Comparison of ENCODE assay signal across 2 cellular contexts in genomic region chr5:633521-633955, GRCh38.
TF ChIP-seq lines count a peak whose summit lies in the region.

No MANE protein-coding gene starts in this region.

TF ChIP-seq in HEK293, 187 proteins besides CTCF, POLR2A, EP300 and RAD21:
- TF ChIP-seq ZBTB20 (tag by site-specific recombination; IDR thresholded peaks at IDR 0.05) (no peak), SCRT2 (tag by site-specific recombination; IDR thresholded peaks at IDR 0.05) (peak; percentile 69), ZNF600 (tag by site-specific recombination; IDR thresholded peaks at IDR 0.05) (peak; percentile 90), BCL11A (tag by site-specific recombination; IDR thresholded peaks at IDR 0.05; ENCODE audit: low read depth) (0 out of 2 replicates have a peak, but pooled peaks have one; percentile 14), ZNF157 (tag by site-specific recombination; IDR thresholded peaks at IDR 0.05) (no peak), SCRT1 (tag by site-specific recombination; IDR thresholded peaks at IDR 0.05; ENCODE audit: borderline replicate concordance) (0 out of 2 replicates have a peak, but pooled peaks have one; percentile 15)
- TF ChIP-seq, protein P1, sequence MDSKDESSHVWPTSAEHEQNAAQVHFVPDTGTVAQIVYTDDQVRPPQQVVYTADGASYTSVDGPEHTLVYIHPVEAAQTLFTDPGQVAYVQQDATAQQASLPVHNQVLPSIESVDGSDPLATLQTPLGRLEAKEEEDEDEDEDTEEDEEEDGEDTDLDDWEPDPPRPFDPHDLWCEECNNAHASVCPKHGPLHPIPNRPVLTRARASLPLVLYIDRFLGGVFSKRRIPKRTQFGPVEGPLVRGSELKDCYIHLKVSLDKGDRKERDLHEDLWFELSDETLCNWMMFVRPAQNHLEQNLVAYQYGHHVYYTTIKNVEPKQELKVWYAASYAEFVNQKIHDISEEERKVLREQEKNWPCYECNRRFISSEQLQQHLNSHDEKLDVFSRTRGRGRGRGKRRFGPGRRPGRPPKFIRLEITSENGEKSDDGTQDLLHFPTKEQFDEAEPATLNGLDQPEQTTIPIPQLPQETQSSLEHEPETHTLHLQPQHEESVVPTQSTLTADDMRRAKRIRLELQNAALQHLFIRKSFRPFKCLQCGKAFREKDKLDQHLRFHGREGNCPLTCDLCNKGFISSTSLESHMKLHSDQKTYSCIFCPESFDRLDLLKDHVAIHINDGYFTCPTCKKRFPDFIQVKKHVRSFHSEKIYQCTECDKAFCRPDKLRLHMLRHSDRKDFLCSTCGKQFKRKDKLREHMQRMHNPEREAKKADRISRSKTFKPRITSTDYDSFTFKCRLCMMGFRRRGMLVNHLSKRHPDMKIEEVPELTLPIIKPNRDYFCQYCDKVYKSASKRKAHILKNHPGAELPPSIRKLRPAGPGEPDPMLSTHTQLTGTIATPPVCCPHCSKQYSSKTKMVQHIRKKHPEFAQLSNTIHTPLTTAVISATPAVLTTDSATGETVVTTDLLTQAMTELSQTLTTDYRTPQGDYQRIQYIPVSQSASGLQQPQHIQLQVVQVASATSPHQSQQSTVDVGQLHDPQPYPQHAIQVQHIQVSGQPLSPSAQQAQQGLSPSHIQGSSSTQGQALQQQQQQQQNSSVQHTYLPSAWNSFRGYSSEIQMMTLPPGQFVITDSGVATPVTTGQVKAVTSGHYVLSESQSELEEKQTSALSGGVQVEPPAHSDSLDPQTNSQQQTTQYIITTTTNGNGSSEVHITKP (tag by site-specific recombination; IDR thresholded peaks at IDR 0.05): no peak
- TF ChIP-seq, protein P2, sequence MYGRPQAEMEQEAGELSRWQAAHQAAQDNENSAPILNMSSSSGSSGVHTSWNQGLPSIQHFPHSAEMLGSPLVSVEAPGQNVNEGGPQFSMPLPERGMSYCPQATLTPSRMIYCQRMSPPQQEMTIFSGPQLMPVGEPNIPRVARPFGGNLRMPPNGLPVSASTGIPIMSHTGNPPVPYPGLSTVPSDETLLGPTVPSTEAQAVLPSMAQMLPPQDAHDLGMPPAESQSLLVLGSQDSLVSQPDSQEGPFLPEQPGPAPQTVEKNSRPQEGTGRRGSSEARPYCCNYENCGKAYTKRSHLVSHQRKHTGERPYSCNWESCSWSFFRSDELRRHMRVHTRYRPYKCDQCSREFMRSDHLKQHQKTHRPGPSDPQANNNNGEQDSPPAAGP (tag by site-specific recombination; IDR thresholded peaks at IDR 0.05): no peak

TF ChIP-seq in HepG2, 621 proteins besides CTCF, POLR2A, EP300 and RAD21:
- TF ChIP-seq, protein P3, sequence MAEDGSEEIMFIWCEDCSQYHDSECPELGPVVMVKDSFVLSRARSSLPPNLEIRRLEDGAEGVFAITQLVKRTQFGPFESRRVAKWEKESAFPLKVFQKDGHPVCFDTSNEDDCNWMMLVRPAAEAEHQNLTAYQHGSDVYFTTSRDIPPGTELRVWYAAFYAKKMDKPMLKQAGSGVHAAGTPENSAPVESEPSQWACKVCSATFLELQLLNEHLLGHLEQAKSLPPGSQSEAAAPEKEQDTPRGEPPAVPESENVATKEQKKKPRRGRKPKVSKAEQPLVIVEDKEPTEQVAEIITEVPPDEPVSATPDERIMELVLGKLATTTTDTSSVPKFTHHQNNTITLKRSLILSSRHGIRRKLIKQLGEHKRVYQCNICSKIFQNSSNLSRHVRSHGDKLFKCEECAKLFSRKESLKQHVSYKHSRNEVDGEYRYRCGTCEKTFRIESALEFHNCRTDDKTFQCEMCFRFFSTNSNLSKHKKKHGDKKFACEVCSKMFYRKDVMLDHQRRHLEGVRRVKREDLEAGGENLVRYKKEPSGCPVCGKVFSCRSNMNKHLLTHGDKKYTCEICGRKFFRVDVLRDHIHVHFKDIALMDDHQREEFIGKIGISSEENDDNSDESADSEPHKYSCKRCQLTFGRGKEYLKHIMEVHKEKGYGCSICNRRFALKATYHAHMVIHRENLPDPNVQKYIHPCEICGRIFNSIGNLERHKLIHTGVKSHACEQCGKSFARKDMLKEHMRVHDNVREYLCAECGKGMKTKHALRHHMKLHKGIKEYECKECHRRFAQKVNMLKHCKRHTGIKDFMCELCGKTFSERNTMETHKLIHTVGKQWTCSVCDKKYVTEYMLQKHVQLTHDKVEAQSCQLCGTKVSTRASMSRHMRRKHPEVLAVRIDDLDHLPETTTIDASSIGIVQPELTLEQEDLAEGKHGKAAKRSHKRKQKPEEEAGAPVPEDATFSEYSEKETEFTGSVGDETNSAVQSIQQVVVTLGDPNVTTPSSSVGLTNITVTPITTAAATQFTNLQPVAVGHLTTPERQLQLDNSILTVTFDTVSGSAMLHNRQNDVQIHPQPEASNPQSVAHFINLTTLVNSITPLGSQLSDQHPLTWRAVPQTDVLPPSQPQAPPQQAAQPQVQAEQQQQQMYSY (CRISPR knock-in tag; IDR thresholded peaks at IDR 0.05): 0 out of 2 replicates have a peak, but pooled peaks have one; percentile 1
- TF ChIP-seq, protein P4, sequence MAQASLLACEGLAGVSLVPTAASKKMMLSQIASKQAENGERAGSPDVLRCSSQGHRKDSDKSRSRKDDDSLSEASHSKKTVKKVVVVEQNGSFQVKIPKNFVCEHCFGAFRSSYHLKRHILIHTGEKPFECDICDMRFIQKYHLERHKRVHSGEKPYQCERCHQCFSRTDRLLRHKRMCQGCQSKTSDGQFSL (CRISPR knock-in tag; IDR thresholded peaks at IDR 0.05): no peak
- TF ChIP-seq ZNF543 (CRISPR knock-in tag; IDR thresholded peaks at IDR 0.05) (no peak), ZNF703 (CRISPR knock-in tag; IDR thresholded peaks at IDR 0.05; ENCODE audit: borderline replicate concordance) (no peak), PITX1 (CRISPR knock-in tag; IDR thresholded peaks at IDR 0.05) (no peak), AHR (CRISPR knock-in tag; IDR thresholded peaks at IDR 0.05) (no peak), HOXA7 (CRISPR knock-in tag; IDR thresholded peaks at IDR 0.05) (no peak), TEAD2 (CRISPR knock-in tag; IDR thresholded peaks at IDR 0.05) (no peak)
TF ChIP-seq in HepG2: peak in this region for 1.
